Comparison of ENCODE assay signal across 1 cellular context in the genomic region with DNA sequence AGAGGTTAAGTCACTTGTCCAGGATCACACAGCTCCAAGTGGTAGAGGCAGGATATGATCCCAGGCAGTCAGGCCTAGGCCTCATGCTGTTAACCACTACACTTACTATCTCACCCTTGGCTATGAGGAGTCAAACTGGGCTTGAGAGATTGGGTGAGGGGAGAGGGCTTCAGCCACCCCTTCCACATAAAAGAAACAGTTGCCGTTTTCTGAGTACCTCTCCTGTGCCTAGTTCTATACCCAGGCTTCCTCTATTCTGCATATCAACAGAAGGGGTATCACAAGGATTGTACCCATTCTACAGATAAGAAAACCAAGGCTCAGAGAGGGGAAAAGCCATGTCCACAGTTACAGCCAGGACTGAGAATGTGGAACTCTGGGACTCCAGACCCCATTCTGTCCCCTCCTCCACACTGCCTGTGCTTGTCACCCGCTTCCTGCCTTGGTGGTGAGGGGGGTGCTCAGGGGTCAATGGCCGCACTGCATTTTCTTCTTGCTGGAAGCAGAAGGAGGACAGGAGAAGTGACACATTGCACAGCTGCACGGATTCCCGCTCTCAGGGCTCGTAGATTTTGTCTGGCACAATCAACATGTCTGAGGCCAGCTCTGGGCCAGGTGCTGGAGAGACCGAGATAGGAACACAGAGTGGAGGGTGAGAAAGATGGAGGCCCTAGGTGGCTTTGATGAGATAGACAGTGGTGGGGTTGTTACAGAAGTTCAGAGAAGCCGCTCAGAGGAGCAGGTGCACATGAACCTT.
TF ChIP-seq lines count a peak whose summit lies in the region.

No MANE protein-coding gene starts in this region.

TF ChIP-seq in HepG2, 621 proteins besides CTCF, POLR2A, EP300 and RAD21 (continued from another document and continues in another):
- TF ChIP-seq, protein P1, sequence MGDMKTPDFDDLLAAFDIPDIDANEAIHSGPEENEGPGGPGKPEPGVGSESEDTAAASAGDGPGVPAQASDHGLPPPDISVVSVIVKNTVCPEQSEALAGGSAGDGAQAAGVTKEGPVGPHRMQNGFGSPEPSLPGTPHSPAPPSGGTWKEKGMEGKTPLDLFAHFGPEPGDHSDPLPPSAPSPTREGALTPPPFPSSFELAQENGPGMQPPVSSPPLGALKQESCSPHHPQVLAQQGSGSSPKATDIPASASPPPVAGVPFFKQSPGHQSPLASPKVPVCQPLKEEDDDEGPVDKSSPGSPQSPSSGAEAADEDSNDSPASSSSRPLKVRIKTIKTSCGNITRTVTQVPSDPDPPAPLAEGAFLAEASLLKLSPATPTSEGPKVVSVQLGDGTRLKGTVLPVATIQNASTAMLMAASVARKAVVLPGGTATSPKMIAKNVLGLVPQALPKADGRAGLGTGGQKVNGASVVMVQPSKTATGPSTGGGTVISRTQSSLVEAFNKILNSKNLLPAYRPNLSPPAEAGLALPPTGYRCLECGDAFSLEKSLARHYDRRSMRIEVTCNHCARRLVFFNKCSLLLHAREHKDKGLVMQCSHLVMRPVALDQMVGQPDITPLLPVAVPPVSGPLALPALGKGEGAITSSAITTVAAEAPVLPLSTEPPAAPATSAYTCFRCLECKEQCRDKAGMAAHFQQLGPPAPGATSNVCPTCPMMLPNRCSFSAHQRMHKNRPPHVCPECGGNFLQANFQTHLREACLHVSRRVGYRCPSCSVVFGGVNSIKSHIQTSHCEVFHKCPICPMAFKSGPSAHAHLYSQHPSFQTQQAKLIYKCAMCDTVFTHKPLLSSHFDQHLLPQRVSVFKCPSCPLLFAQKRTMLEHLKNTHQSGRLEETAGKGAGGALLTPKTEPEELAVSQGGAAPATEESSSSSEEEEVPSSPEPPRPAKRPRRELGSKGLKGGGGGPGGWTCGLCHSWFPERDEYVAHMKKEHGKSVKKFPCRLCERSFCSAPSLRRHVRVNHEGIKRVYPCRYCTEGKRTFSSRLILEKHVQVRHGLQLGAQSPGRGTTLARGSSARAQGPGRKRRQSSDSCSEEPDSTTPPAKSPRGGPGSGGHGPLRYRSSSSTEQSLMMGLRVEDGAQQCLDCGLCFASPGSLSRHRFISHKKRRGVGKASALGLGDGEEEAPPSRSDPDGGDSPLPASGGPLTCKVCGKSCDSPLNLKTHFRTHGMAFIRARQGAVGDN (CRISPR knock-in tag; IDR thresholded peaks at IDR 0.05), result peak; percentile 61
- TF ChIP-seq, protein P2, sequence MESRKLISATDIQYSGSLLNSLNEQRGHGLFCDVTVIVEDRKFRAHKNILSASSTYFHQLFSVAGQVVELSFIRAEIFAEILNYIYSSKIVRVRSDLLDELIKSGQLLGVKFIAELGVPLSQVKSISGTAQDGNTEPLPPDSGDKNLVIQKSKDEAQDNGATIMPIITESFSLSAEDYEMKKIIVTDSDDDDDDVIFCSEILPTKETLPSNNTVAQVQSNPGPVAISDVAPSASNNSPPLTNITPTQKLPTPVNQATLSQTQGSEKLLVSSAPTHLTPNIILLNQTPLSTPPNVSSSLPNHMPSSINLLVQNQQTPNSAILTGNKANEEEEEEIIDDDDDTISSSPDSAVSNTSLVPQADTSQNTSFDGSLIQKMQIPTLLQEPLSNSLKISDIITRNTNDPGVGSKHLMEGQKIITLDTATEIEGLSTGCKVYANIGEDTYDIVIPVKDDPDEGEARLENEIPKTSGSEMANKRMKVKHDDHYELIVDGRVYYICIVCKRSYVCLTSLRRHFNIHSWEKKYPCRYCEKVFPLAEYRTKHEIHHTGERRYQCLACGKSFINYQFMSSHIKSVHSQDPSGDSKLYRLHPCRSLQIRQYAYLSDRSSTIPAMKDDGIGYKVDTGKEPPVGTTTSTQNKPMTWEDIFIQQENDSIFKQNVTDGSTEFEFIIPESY (CRISPR knock-in tag; IDR thresholded peaks at IDR 0.05), result 0 out of 2 replicates have a peak, but pooled peaks have one; percentile 4
- TF ChIP-seq KMT2B (CRISPR knock-in tag; IDR thresholded peaks at IDR 0.05) (no peak), ZNF24 (IDR thresholded peaks at IDR 0.05) (no peak), THAP8 (CRISPR knock-in tag; IDR thresholded peaks at IDR 0.05; ENCODE audit: borderline replicate concordance) (no peak), ZNF513 (CRISPR knock-in tag; conservative IDR thresholded peaks at IDR 0.05) (no peak), ELF1 (CRISPR knock-in tag; IDR thresholded peaks at IDR 0.05) (no peak), PREB (CRISPR knock-in tag; IDR thresholded peaks at IDR 0.05) (no peak), GABPB1 (CRISPR knock-in tag; IDR thresholded peaks at IDR 0.05) (no peak), CBFB (CRISPR knock-in tag; IDR thresholded peaks at IDR 0.05) (no peak), ZMYM3 (CRISPR knock-in tag; IDR thresholded peaks at IDR 0.05) (peak; percentile 94), MAFG (CRISPR knock-in tag; IDR thresholded peaks at IDR 0.05) (no peak), ZFP37 (CRISPR knock-in tag; IDR thresholded peaks at IDR 0.05; ENCODE audit: borderline replicate concordance) (no peak), MAF1 (CRISPR knock-in tag; IDR thresholded peaks at IDR 0.05; ENCODE audit: borderline replicate concordance) (no peak), ZNF768 (CRISPR knock-in tag; IDR thresholded peaks at IDR 0.05) (peak; percentile 94), ZNF121 (CRISPR knock-in tag; IDR thresholded peaks at IDR 0.05) (no peak), NRL (CRISPR knock-in tag; IDR thresholded peaks at IDR 0.05; ENCODE audit: borderline replicate concordance) (0 out of 2 replicates have a peak, but pooled peaks have one; percentile 66), TEAD2 (CRISPR knock-in tag; IDR thresholded peaks at IDR 0.05) (no peak), NCOA2 (CRISPR knock-in tag; IDR thresholded peaks at IDR 0.05) (0 out of 2 replicates have a peak, but pooled peaks have one; percentile 14), TFDP1 (CRISPR knock-in tag; IDR thresholded peaks at IDR 0.05; ENCODE audit: borderline replicate concordance) (no peak), ZNF550 (CRISPR knock-in tag; IDR thresholded peaks at IDR 0.05; ENCODE audit: borderline replicate concordance) (0 out of 2 replicates have a peak, but pooled peaks have one; percentile 18), TOE1 (CRISPR knock-in tag; IDR thresholded peaks at IDR 0.05) (no peak), KLF12 (CRISPR knock-in tag; IDR thresholded peaks at IDR 0.05; ENCODE audit: borderline replicate concordance) (no peak), ZNF816 (CRISPR knock-in tag; IDR thresholded peaks at IDR 0.05; ENCODE audit: borderline replicate concordance) (no peak)
- TF ChIP-seq, protein P3, sequence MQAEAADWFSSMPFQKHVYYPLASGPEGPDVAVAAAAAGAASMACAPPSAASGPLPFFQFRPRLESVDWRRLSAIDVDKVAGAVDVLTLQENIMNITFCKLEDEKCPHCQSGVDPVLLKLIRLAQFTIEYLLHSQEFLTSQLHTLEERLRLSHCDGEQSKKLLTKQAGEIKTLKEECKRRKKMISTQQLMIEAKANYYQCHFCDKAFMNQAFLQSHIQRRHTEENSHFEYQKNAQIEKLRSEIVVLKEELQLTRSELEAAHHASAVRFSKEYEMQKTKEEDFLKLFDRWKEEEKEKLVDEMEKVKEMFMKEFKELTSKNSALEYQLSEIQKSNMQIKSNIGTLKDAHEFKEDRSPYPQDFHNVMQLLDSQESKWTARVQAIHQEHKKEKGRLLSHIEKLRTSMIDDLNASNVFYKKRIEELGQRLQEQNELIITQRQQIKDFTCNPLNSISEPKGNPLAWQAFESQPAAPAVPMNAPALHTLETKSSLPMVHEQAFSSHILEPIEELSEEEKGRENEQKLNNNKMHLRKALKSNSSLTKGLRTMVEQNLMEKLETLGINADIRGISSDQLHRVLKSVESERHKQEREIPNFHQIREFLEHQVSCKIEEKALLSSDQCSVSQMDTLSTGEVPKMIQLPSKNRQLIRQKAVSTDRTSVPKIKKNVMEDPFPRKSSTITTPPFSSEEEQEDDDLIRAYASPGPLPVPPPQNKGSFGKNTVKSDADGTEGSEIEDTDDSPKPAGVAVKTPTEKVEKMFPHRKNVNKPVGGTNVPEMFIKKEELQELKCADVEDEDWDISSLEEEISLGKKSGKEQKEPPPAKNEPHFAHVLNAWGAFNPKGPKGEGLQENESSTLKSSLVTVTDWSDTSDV (CRISPR knock-in tag; IDR thresholded peaks at IDR 0.05), result 0 out of 2 replicates have a peak, but pooled peaks have one; percentile 33
- TF ChIP-seq, protein P4, sequence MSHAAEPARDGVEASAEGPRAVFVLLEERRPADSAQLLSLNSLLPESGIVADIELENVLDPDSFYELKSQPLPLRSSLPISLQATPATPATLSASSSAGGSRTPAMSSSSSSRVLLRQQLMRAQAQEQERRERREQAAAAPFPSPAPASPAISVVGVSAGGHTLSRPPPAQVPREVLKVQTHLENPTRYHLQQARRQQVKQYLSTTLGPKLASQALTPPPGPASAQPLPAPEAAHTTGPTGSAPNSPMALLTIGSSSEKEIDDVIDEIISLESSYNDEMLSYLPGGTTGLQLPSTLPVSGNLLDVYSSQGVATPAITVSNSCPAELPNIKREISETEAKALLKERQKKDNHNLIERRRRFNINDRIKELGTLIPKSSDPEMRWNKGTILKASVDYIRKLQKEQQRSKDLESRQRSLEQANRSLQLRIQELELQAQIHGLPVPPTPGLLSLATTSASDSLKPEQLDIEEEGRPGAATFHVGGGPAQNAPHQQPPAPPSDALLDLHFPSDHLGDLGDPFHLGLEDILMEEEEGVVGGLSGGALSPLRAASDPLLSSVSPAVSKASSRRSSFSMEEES (CRISPR knock-in tag; IDR thresholded peaks at IDR 0.05), result no peak
- TF ChIP-seq, protein P5, sequence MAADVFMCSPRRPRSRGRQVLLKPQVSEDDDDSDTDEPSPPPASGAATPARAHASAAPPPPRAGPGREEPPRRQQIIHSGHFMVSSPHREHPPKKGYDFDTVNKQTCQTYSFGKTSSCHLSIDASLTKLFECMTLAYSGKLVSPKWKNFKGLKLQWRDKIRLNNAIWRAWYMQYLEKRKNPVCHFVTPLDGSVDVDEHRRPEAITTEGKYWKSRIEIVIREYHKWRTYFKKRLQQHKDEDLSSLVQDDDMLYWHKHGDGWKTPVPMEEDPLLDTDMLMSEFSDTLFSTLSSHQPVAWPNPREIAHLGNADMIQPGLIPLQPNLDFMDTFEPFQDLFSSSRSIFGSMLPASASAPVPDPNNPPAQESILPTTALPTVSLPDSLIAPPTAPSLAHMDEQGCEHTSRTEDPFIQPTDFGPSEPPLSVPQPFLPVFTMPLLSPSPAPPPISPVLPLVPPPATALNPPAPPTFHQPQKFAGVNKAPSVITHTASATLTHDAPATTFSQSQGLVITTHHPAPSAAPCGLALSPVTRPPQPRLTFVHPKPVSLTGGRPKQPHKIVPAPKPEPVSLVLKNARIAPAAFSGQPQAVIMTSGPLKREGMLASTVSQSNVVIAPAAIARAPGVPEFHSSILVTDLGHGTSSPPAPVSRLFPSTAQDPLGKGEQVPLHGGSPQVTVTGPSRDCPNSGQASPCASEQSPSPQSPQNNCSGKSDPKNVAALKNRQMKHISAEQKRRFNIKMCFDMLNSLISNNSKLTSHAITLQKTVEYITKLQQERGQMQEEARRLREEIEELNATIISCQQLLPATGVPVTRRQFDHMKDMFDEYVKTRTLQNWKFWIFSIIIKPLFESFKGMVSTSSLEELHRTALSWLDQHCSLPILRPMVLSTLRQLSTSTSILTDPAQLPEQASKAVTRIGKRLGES (CRISPR knock-in tag; IDR thresholded peaks at IDR 0.05; ENCODE audit: borderline replicate concordance), result no peak
- TF ChIP-seq, protein P6, sequence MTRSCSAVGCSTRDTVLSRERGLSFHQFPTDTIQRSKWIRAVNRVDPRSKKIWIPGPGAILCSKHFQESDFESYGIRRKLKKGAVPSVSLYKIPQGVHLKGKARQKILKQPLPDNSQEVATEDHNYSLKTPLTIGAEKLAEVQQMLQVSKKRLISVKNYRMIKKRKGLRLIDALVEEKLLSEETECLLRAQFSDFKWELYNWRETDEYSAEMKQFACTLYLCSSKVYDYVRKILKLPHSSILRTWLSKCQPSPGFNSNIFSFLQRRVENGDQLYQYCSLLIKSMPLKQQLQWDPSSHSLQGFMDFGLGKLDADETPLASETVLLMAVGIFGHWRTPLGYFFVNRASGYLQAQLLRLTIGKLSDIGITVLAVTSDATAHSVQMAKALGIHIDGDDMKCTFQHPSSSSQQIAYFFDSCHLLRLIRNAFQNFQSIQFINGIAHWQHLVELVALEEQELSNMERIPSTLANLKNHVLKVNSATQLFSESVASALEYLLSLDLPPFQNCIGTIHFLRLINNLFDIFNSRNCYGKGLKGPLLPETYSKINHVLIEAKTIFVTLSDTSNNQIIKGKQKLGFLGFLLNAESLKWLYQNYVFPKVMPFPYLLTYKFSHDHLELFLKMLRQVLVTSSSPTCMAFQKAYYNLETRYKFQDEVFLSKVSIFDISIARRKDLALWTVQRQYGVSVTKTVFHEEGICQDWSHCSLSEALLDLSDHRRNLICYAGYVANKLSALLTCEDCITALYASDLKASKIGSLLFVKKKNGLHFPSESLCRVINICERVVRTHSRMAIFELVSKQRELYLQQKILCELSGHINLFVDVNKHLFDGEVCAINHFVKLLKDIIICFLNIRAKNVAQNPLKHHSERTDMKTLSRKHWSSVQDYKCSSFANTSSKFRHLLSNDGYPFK (CRISPR knock-in tag; IDR thresholded peaks at IDR 0.05; ENCODE audit: borderline replicate concordance), result no peak
